ENCODE assay signal across 1 cellular context in genomic region chr17:82241926-82242697, GRCh38.
TF ChIP-seq lines count a peak whose summit lies in the region.

No MANE protein-coding gene starts in this region.

TF ChIP-seq in GM12878, 131 proteins besides CTCF, POLR2A, EP300 and RAD21:
- TF ChIP-seq POU2F2 (IDR thresholded peaks at IDR 0.05; ENCODE audit: borderline replicate concordance, low read depth, low read length) (peak; percentile 8; the same call in 1 of the 3 replicates), POLR2AphosphoS5 (IDR thresholded peaks at IDR 0.05; ENCODE audit: low read length) (0 out of 2 replicates have a peak, but pooled peaks have one; percentile 20), NFYA (IDR thresholded peaks at IDR 0.05; ENCODE audit: borderline replicate concordance, low read depth, low read length) (no peak), HCFC1 (IDR thresholded peaks at IDR 0.05; ENCODE audit: low read length) (no peak), TCF3 (IDR thresholded peaks at IDR 0.05; ENCODE audit: borderline replicate concordance, insufficient read depth, low read depth, low read length) (no peak), ZNF622 (IDR thresholded peaks at IDR 0.05) (no peak), ZSCAN29 (IDR thresholded peaks at IDR 0.05) (no peak), RBBP5 (conservative IDR thresholded peaks at IDR 0.05) (no peak), BACH1 (IDR thresholded peaks at IDR 0.05; ENCODE audit: borderline replicate concordance) (0 out of 2 replicates have a peak, but pooled peaks have one; percentile 17), STAT3 (IDR thresholded peaks at IDR 0.05; ENCODE audit: low read depth, low read length) (no peak), PRDM15 (CRISPR knock-in tag; IDR thresholded peaks at IDR 0.05) (no peak), ASH2L (IDR thresholded peaks at IDR 0.05; ENCODE audit: borderline replicate concordance, low read depth) (no peak), LARP7 (IDR thresholded peaks at IDR 0.05) (peak; percentile 44; the same call in 1 of the 2 replicates), RFX5 (IDR thresholded peaks at IDR 0.05; ENCODE audit: low read depth, low read length) (no peak)
- TF ChIP-seq, protein P1, sequence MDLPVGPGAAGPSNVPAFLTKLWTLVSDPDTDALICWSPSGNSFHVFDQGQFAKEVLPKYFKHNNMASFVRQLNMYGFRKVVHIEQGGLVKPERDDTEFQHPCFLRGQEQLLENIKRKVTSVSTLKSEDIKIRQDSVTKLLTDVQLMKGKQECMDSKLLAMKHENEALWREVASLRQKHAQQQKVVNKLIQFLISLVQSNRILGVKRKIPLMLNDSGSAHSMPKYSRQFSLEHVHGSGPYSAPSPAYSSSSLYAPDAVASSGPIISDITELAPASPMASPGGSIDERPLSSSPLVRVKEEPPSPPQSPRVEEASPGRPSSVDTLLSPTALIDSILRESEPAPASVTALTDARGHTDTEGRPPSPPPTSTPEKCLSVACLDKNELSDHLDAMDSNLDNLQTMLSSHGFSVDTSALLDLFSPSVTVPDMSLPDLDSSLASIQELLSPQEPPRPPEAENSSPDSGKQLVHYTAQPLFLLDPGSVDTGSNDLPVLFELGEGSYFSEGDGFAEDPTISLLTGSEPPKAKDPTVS (IDR thresholded peaks at IDR 0.05; ENCODE audit: low read depth, low read length), result no peak
- TF ChIP-seq, protein P2, sequence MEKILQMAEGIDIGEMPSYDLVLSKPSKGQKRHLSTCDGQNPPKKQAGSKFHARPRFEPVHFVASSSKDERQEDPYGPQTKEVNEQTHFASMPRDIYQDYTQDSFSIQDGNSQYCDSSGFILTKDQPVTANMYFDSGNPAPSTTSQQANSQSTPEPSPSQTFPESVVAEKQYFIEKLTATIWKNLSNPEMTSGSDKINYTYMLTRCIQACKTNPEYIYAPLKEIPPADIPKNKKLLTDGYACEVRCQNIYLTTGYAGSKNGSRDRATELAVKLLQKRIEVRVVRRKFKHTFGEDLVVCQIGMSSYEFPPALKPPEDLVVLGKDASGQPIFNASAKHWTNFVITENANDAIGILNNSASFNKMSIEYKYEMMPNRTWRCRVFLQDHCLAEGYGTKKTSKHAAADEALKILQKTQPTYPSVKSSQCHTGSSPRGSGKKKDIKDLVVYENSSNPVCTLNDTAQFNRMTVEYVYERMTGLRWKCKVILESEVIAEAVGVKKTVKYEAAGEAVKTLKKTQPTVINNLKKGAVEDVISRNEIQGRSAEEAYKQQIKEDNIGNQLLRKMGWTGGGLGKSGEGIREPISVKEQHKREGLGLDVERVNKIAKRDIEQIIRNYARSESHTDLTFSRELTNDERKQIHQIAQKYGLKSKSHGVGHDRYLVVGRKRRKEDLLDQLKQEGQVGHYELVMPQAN (conservative IDR thresholded peaks at IDR 0.05), result no peak
- TF ChIP-seq, protein P3, sequence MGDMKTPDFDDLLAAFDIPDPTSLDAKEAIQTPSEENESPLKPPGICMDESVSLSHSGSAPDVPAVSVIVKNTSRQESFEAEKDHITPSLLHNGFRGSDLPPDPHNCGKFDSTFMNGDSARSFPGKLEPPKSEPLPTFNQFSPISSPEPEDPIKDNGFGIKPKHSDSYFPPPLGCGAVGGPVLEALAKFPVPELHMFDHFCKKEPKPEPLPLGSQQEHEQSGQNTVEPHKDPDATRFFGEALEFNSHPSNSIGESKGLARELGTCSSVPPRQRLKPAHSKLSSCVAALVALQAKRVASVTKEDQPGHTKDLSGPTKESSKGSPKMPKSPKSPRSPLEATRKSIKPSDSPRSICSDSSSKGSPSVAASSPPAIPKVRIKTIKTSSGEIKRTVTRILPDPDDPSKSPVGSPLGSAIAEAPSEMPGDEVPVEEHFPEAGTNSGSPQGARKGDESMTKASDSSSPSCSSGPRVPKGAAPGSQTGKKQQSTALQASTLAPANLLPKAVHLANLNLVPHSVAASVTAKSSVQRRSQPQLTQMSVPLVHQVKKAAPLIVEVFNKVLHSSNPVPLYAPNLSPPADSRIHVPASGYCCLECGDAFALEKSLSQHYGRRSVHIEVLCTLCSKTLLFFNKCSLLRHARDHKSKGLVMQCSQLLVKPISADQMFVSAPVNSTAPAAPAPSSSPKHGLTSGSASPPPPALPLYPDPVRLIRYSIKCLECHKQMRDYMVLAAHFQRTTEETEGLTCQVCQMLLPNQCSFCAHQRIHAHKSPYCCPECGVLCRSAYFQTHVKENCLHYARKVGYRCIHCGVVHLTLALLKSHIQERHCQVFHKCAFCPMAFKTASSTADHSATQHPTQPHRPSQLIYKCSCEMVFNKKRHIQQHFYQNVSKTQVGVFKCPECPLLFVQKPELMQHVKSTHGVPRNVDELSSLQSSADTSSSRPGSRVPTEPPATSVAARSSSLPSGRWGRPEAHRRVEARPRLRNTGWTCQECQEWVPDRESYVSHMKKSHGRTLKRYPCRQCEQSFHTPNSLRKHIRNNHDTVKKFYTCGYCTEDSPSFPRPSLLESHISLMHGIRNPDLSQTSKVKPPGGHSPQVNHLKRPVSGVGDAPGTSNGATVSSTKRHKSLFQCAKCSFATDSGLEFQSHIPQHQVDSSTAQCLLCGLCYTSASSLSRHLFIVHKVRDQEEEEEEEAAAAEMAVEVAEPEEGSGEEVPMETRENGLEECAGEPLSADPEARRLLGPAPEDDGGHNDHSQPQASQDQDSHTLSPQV (IDR thresholded peaks at IDR 0.05), result no peak
TF ChIP-seq in GM12878: peak in this region for 4.
